Comparison of ENCODE assay signal across 31 cellular contexts in the genomic region with DNA sequence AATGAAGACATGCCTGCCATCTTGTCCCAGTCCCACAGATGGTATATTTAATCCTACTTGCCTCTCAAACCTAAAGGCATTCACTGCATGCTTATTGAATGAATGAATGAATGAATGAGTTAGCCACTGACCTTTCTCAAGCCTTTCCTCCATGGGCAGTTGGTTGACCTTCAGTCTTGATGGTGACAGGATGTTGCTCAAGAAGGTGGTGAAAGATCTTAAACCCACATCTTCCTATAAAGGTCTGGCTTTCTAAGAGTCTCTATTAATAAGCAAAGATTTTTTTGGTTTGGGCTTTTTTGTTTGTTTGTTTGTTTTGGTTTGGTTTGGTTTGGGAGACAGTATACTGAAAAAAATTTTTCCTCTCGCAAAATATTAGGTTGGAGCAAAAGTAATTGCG. TPM values are rescaled to one million over a fixed set of nuclear protein-coding genes. Genes with fewer than 3 reads are reported as not detected.
DNase-seq lines count a peak whose midpoint lies in the region; ATAC-seq, FAIRE-seq and TF ChIP-seq lines count a peak whose summit lies in the region.
"Had no signal": no experiment of that assay in that cellular context is flagged by ENCODE, and none has a peak within 500 bp of the region (broad histone marks: within the 10 kb centered on the region; RNA-seq: fewer than 3 reads in every experiment).

No MANE protein-coding gene starts in this region.

- ATAC-seq in K562 (no peak), HG03039 (IDR thresholded peaks at IDR 0.05; ENCODE audit: unreplicated experiment) (no peak)
- ATAC-seq in naive thymus-derived CD4-positive, alpha-beta T cell = peak; percentile 44
- ATAC-seq: HCT116; stimulated activated effector memory CD8-positive, alpha-beta T cell treated with anti-CD3 and anti-CD28 coated beads, Interleukin-12 subunit alpha, Interleukin-12 subunit beta, amount 100 ng/mL, for 72 hours had no signal

- H3K4me3 Mint-ChIP-seq in naive thymus-derived CD4-positive, alpha-beta T cell = no peak overlapping the region
- H3K4me3 Mint-ChIP-seq in glutamatergic neuron (ENCODE audit: unreplicated experiment) = no peak overlapping the region
- H3K4me3 Mint-ChIP-seq: activated CD4-positive, alpha-beta memory T cell treated with anti-CD3 and anti-CD28 coated beads, Interleukin-2, amount 10 ng/mL, durations not matched to agents 7 days and 5 days; activated naive CD4-positive, alpha-beta T cell treated with anti-CD3 and anti-CD28 coated beads, Interleukin-2, amount 10 ng/mL, durations not matched to agents 7 days and 5 days; brain; mesothelial cell of epicardium; naive B cell; stimulated activated effector memory CD8-positive, alpha-beta T cell treated with anti-CD3 and anti-CD28 coated beads, Interleukin-12 subunit alpha, Interleukin-12 subunit beta, amount 100 ng/mL, for 72 hours; T-helper 2 cell treated with Interferon-gamma antibody and Interleukin-4, amounts not matched to agents 5 μg/mL and 100 μg/mL, for 36 hours had no signal

- no peaks in the 10 kb centered on the region for H4K20me1 ChIP-seq in K562 (replicated peaks; ENCODE audit: control insufficient read depth, insufficient read depth, low read length)
- H4K20me1 ChIP-seq: BLaER1 had no signal

- TF ChIP-seq POLR2A in K562 (conservative IDR thresholded peaks at IDR 0.05) = no peak

- H3K4me1 Mint-ChIP-seq in naive thymus-derived CD4-positive, alpha-beta T cell = no peaks in the 10 kb centered on the region
- peaks cover 16% of the 10 kb centered on the region for H3K4me1 Mint-ChIP-seq in glutamatergic neuron (ENCODE audit: low read depth, unreplicated experiment)
- H3K4me1 Mint-ChIP-seq: activated CD4-positive, alpha-beta memory T cell treated with anti-CD3 and anti-CD28 coated beads, Interleukin-2, amount 10 ng/mL, durations not matched to agents 7 days and 5 days; activated naive CD4-positive, alpha-beta T cell treated with anti-CD3 and anti-CD28 coated beads, Interleukin-2, amount 10 ng/mL, durations not matched to agents 7 days and 5 days; naive B cell; stimulated activated effector memory CD8-positive, alpha-beta T cell treated with anti-CD3 and anti-CD28 coated beads, Interleukin-12 subunit alpha, Interleukin-12 subunit beta, amount 100 ng/mL, for 72 hours had no signal

- TF ChIP-seq CTCF in K562 (IDR thresholded peaks at IDR 0.05 in 2 of 3, conservative IDR thresholded peaks at IDR 0.05 in 1 of 3; ENCODE audit: insufficient read depth in 2 of 3, low read depth in 1 of 3, low read length in 3 of 3) (no peak), glutamatergic neuron (IDR thresholded peaks at IDR 0.05; ENCODE audit: partially characterized antibody, unreplicated experiment) (no peak)

- FAIRE-seq in K562 (lab: Jason Lieb, UNC) = no peak
- FAIRE-seq: G401.6, RCC 7860 had no signal

- POLR2A ChIA-PET in K562 (lab: Yijun Ruan, JAX) = no interaction called here
- POLR2A ChIA-PET in naive thymus-derived CD4-positive, alpha-beta T cell (lab: Charles Lee) = no interaction called here

- intact Hi-C loops in K562 (cut with micrococcal nuclease) = no loop called here
- intact Hi-C loops in naive thymus-derived CD4-positive, alpha-beta T cell (cut with micrococcal nuclease) = no loop called here

- H3K9me3 ChIP-seq in K562 (replicated peaks; ENCODE audit: control insufficient read depth, insufficient read depth, low read depth, low read length) = no peaks in the 10 kb centered on the region
- H3K9me3 ChIP-seq in naive thymus-derived CD4-positive, alpha-beta T cell (ENCODE audit: control insufficient read depth in 2 of 3, low read length in 3 of 3) = no peaks in the 10 kb centered on the region
- H3K9me3 ChIP-seq: esophagus squamous epithelium, tibial nerve had no signal

- CTCF ChIA-PET in K562 (lab: Yijun Ruan, JAX; ENCODE audit: low intra/inter-chr PET ratio) = no interaction called here
- CTCF ChIA-PET in naive thymus-derived CD4-positive, alpha-beta T cell (lab: Charles Lee) = no interaction called here

- no peaks in the 10 kb centered on the region for H3K36me3 ChIP-seq in K562 (ENCODE audit: control insufficient read depth, insufficient read depth, low read length)
- no peaks in the 10 kb centered on the region for H3K36me3 ChIP-seq in naive thymus-derived CD4-positive, alpha-beta T cell (ENCODE audit: control insufficient read depth in 2 of 3, insufficient read depth in 3 of 3, low read length in 3 of 3)
- H3K36me3 ChIP-seq: BLaER1, esophagus squamous epithelium, tibial nerve had no signal

- peaks cover 0 to 5% (median 0%) of the 10 kb centered on the region in 11 donors for H3K9me3 Mint-ChIP-seq in naive thymus-derived CD4-positive, alpha-beta T cell
- peaks cover 11% of the 10 kb centered on the region for H3K9me3 Mint-ChIP-seq in glutamatergic neuron (ENCODE audit: unreplicated experiment)
- H3K9me3 Mint-ChIP-seq: activated CD4-positive, alpha-beta memory T cell treated with anti-CD3 and anti-CD28 coated beads, Interleukin-2, amount 10 ng/mL, durations not matched to agents 7 days and 5 days; activated naive CD4-positive, alpha-beta T cell treated with anti-CD3 and anti-CD28 coated beads, Interleukin-2, amount 10 ng/mL, durations not matched to agents 7 days and 5 days; stimulated activated effector memory CD8-positive, alpha-beta T cell treated with anti-CD3 and anti-CD28 coated beads, Interleukin-12 subunit alpha, Interleukin-12 subunit beta, amount 100 ng/mL, for 72 hours; T-helper 2 cell treated with Interferon-gamma antibody and Interleukin-4, amounts not matched to agents 5 μg/mL and 100 μg/mL, for 36 hours had no signal

- H2AFZ ChIP-seq in K562 (ENCODE audit: low read depth, low read length) = no peak overlapping the region

- in situ Hi-C loops in K562 (cut with MboI) = no loop called here

- peaks cover 0 to 10% of the 10 kb centered on the region in 2 experiments; a peak in 3 of 5 replicates for H3K27me3 ChIP-seq in K562 (ENCODE audit: control insufficient read depth in 2 of 2, insufficient read depth in 2 of 2, low read length in 2 of 2)
- no peaks in the 10 kb centered on the region for H3K27me3 ChIP-seq in naive thymus-derived CD4-positive, alpha-beta T cell (ENCODE audit: control insufficient read depth in 2 of 2, insufficient read depth in 2 of 2, low read length in 2 of 2)
- H3K27me3 ChIP-seq: BLaER1, esophagus squamous epithelium, tibial nerve had no signal

- no peak overlapping the region for H3K9ac ChIP-seq in K562 (ENCODE audit: insufficient read depth in 1 of 2, low read depth in 2 of 2, low read length in 2 of 2)
- H3K9ac ChIP-seq: BLaER1 had no signal

- no TSS peak for BruUV-seq in K562 (replicated peaks; lab: Mats Ljungman, UMichigan)

- no peak overlapping the region for H3K4me2 ChIP-seq in K562 (ENCODE audit: insufficient read depth, low read length)
- H3K4me2 ChIP-seq: BLaER1 had no signal

- no peaks in the 10 kb centered on the region for H3K9me1 ChIP-seq in K562 (ENCODE audit: control insufficient read depth, insufficient read depth, low read length)

- H3K27me3 Mint-ChIP-seq in naive thymus-derived CD4-positive, alpha-beta T cell = peaks cover 15 to 39% (median 23%) of the 10 kb centered on the region in 5 donors
- H3K27me3 Mint-ChIP-seq in glutamatergic neuron (ENCODE audit: unreplicated experiment) = peaks cover 4% of the 10 kb centered on the region

- no peak for TF ChIP-seq EP300 in K562 (IDR thresholded peaks at IDR 0.05; ENCODE audit: low read length)

- TF ChIP-seq RAD21 in K562 (CRISPR knock-in tag; conservative IDR thresholded peaks at IDR 0.05 in 1 of 2, IDR thresholded peaks at IDR 0.05 in 1 of 2) = no peak

- H3K4me1 ChIP-seq in K562 (replicated peaks in 1 of 2; ENCODE audit: control insufficient read depth in 2 of 2, insufficient read depth in 2 of 2, low read length in 2 of 2) = no peaks in the 10 kb centered on the region; a peak in 1 of 5 replicates
- no peaks in the 10 kb centered on the region for H3K4me1 ChIP-seq in naive thymus-derived CD4-positive, alpha-beta T cell (ENCODE audit: control insufficient read depth in 2 of 2, insufficient read depth in 2 of 2, low read length in 2 of 2)
- H3K4me1 ChIP-seq: BLaER1 had no signal

- DNase-seq in CD1c-positive myeloid dendritic cell (ENCODE audit: extremely low spot score) (peak; percentile 61), MV-4-11 (lab: John Stamatoyannopoulos, UW) (peak; percentile 71), K562 (ENCODE audit: extremely low read depth in 1 of 4, low spot score in 3 of 4) (no peak), GDM1 (lab: John Stamatoyannopoulos, UW) (no peak), glutamatergic neuron (no peak), NCI-H345 (lab: John Stamatoyannopoulos, UW) (no peak)
- no peak for DNase-seq in naive thymus-derived CD4-positive, alpha-beta T cell
- DNase-seq: activated CD4-positive, alpha-beta memory T cell treated with anti-CD3 and anti-CD28 coated beads, Interleukin-2, amount 10 ng/mL, durations not matched to agents 7 days and 5 days; activated CD8-positive, alpha-beta memory T cell treated with anti-CD3 and anti-CD28 coated beads, Interleukin-2, amount 50 U/mL, for 48 hours; activated naive CD4-positive, alpha-beta T cell treated with anti-CD3 and anti-CD28 coated beads, Interleukin-2, amount 10 ng/mL, durations not matched to agents 7 days and 5 days; amniotic stem cell; dorsolateral prefrontal cortex; esophagus squamous epithelium; islet precursor cell; naive B cell; NCI-H1092 treated with DMSO at 0.1 percent for 48 hours; NCI-H187 treated with DMSO at 0.1 percent for 48 hours; NCI-H524 treated with DMSO at 0.1 percent for 48 hours; occipital lobe; SHP77 treated with DMSO at 0.1 percent for 48 hours had no signal

- H3K79me2 ChIP-seq in K562 (ENCODE audit: control insufficient read depth, insufficient read depth, low read length) = no peaks in the 10 kb centered on the region

- no peak overlapping the region for H3K27ac Mint-ChIP-seq in naive thymus-derived CD4-positive, alpha-beta T cell
- no peak overlapping the region for H3K27ac Mint-ChIP-seq in glutamatergic neuron (ENCODE audit: unreplicated experiment)
- H3K27ac Mint-ChIP-seq: activated CD4-positive, alpha-beta memory T cell treated with anti-CD3 and anti-CD28 coated beads, Interleukin-2, amount 10 ng/mL, durations not matched to agents 7 days and 5 days; activated naive CD4-positive, alpha-beta T cell treated with anti-CD3 and anti-CD28 coated beads, Interleukin-2, amount 10 ng/mL, durations not matched to agents 7 days and 5 days; naive B cell; stimulated activated effector memory CD8-positive, alpha-beta T cell treated with anti-CD3 and anti-CD28 coated beads, Interleukin-12 subunit alpha, Interleukin-12 subunit beta, amount 100 ng/mL, for 72 hours; T-helper 2 cell treated with Interferon-gamma antibody and Interleukin-4, amounts not matched to agents 5 μg/mL and 100 μg/mL, for 36 hours had no signal

- H3K4me3 ChIP-seq in K562 = no peak overlapping the region
- H3K4me3 ChIP-seq in naive thymus-derived CD4-positive, alpha-beta T cell (ENCODE audit: low read length) = no peak overlapping the region
- H3K4me3 ChIP-seq: BLaER1, dorsolateral prefrontal cortex, esophagus squamous epithelium, tibial nerve had no signal

- 0% methylated on average over 2 of the region's 2 CpGs for WGBS in K562 (ENCODE audit: insufficient coverage, low coverage, missing lambda C conversion rate)

- no peaks in the 10 kb centered on the region for H3K36me3 Mint-ChIP-seq in naive thymus-derived CD4-positive, alpha-beta T cell
- H3K36me3 Mint-ChIP-seq in glutamatergic neuron (ENCODE audit: unreplicated experiment) = peaks cover 4% of the 10 kb centered on the region
- H3K36me3 Mint-ChIP-seq: activated naive CD4-positive, alpha-beta T cell treated with anti-CD3 and anti-CD28 coated beads, Interleukin-2, amount 10 ng/mL, durations not matched to agents 7 days and 5 days; brain; mesothelial cell of epicardium; stimulated activated effector memory CD8-positive, alpha-beta T cell treated with anti-CD3 and anti-CD28 coated beads, Interleukin-12 subunit alpha, Interleukin-12 subunit beta, amount 100 ng/mL, for 72 hours had no signal

- H3K27ac ChIP-seq in K562 (ENCODE audit: extremely low read depth, low read depth, low read length) = no peak overlapping the region
- no peak overlapping the region for H3K27ac ChIP-seq in naive thymus-derived CD4-positive, alpha-beta T cell (ENCODE audit: low read depth, low read length)
- H3K27ac ChIP-seq: BLaER1, dorsolateral prefrontal cortex, tibial nerve had no signal

RNA-seq across cellular contexts. Expression of gene KIAA2012, which starts 41.7 kb away (rescaled TPM):
- total RNA-seq in K562 (2011; cell fraction: chromatin; rRNA removed; ENCODE audit: low replicate concordance) = not detected in 2 replicates
- not detected in 2 replicates for total RNA-seq in K562 (2011; cell fraction: nucleolus; rRNA removed)
- total RNA-seq in K562 (2011; cell fraction: nucleoplasm; rRNA removed) = not detected in 2 replicates
- total RNA-seq in K562 (2014; rRNA removed) (not detected in 2 replicates), K562 (2014; rRNA removed; fragmentation: Illumina TruSeq; extraction: Trizol) (not detected in 2 replicates), K562 (2015; rRNA removed; fragmentation: Illumina TruSeq; extraction: Trizol) (not detected in 2 replicates), K562 (2021) (not detected in 2 replicates), glutamatergic neuron (ENCODE audit: unreplicated experiment) (not detected)
- polyA plus RNA-seq in K562 (2011; rRNA removed) (not detected in 2 replicates), K562 (2014; fragmentation: Illumina TruSeq; extraction: Trizol) (not detected in 2 replicates), K562 (2014; fragmentation: Nextera tagmentation; extraction: Ambion mirVana) (not detected), K562 (2014; rRNA removed) (not detected in 2 replicates)
- not detected in 2 replicates for polyA plus RNA-seq in K562 (2011; cell fraction: cytosol; rRNA removed)
- not detected in 2 replicates for polyA plus RNA-seq in K562 (2011; cell fraction: nucleus; rRNA removed)
- not detected in 2 replicates for polyA plus RNA-seq in K562 (2012)
- polyA minus RNA-seq in K562 (2011; rRNA and poly(A)+ RNA removed) = not detected in 2 replicates
- polyA minus RNA-seq in K562 (2011; cell fraction: cytosol; rRNA and poly(A)+ RNA removed) = not detected in 2 replicates
- polyA minus RNA-seq in K562 (2011; cell fraction: nucleus; rRNA and poly(A)+ RNA removed) = not detected in 2 replicates
- total RNA-seq in naive thymus-derived CD4-positive, alpha-beta T cell = not detected
- polyA plus RNA-seq in naive thymus-derived CD4-positive, alpha-beta T cell = not detected
- total RNA-seq: activated CD4-positive, alpha-beta memory T cell treated with anti-CD3 and anti-CD28 coated beads, Interleukin-2, amount 10 ng/mL, durations not matched to agents 7 days and 5 days; esophagus squamous epithelium; pulmonary artery endothelial cell; tibial nerve had no signal

Comparison
In these comparisons a context has a peak if more than half of its experiments do, and no peak if none do; other contexts are left out.
1. DNase-seq: peak in CD1c-positive myeloid dendritic cell (single experiment) and MV-4-11 (single experiment); none in K562 (0 of 4), naive thymus-derived CD4-positive, alpha-beta T cell (0 of 9), GDM1 (single experiment), glutamatergic neuron (single experiment) and NCI-H345 (single experiment).